In genomic region chr10:34859170-34859569, GRCh38 we compare ENCODE assay signal across 25 cellular contexts. TPM values are rescaled to one million over a fixed set of nuclear protein-coding genes. Genes with fewer than 3 reads are reported as not detected.
DNase-seq lines count a peak whose midpoint lies in the region; ATAC-seq, FAIRE-seq and TF ChIP-seq lines count a peak whose summit lies in the region.
"Had no signal": no experiment of that assay in that cellular context is flagged by ENCODE, and none has a peak within 500 bp of the region (broad histone marks: within the 10 kb centered on the region; RNA-seq: fewer than 3 reads in every experiment).

No MANE protein-coding gene starts in this region.

- no peak overlapping the region for H2AFZ ChIP-seq in HepG2 (ENCODE audit: low read length)

- no peaks in the 10 kb centered on the region for H4K20me1 ChIP-seq in HepG2 (ENCODE audit: insufficient read depth, low read length)

- POLR2A ChIA-PET in HepG2 (lab: Yijun Ruan, JAX) (no interaction called here), T-cell (lab: Charles Lee) (no interaction called here)

- peaks cover 0 to 2% (median 0%) of the 10 kb centered on the region in 3 donors for H3K9me3 Mint-ChIP-seq in T-cell
- H3K9me3 Mint-ChIP-seq: activated CD4-positive, alpha-beta T cell treated with anti-CD3 and anti-CD28 coated beads, Interleukin-2, amount 10 ng/mL, durations not matched to agents 24 days and 14 days; activated naive CD4-positive, alpha-beta T cell treated with anti-CD3 and anti-CD28 coated beads for 36 hours; activated T-cell treated with anti-CD3 and anti-CD28 coated beads, Interleukin-2, amount 50 U/mL, for 72 hours; neural crest cell had no signal

- peaks cover 6 to 16% of the 10 kb centered on the region in 2 donors for H3K27me3 Mint-ChIP-seq in T-cell
- H3K27me3 Mint-ChIP-seq: activated CD4-positive, alpha-beta T cell treated with anti-CD3 and anti-CD28 coated beads, Interleukin-2, amount 10 ng/mL, durations not matched to agents 24 days and 14 days had no signal

- TF ChIP-seq CTCF in HepG2 (CRISPR knock-in tag; IDR thresholded peaks at IDR 0.05): no peak
- TF ChIP-seq CTCF in right lobe of liver (IDR thresholded peaks at IDR 0.05): no peak
- TF ChIP-seq CTCF in BE2C (IDR thresholded peaks at IDR 0.05; ENCODE audit: low read depth, low read length): no peak

- no peak for FAIRE-seq in HepG2 (lab: Jason Lieb, UNC)
- FAIRE-seq: endometrium had no signal

- H3K9me3 ChIP-seq in HepG2 (ENCODE audit: low read length) (no peaks in the 10 kb centered on the region), right lobe of liver (no peaks in the 10 kb centered on the region), BE2C (no peaks in the 10 kb centered on the region)
- H3K9me3 ChIP-seq: SK-N-SH, vagina had no signal

- peaks cover 35% of the 10 kb centered on the region for H3K4me1 ChIP-seq in HepG2 (ENCODE audit: insufficient read depth, low read length)
- H3K4me1 ChIP-seq in right lobe of liver: no peaks in the 10 kb centered on the region
- H3K4me1 ChIP-seq in BE2C: no peaks in the 10 kb centered on the region

- H3K36me3 Mint-ChIP-seq in T-cell: no peaks in the 10 kb centered on the region

- TF ChIP-seq POLR2A in HepG2 (IDR thresholded peaks at IDR 0.05; ENCODE audit: insufficient read depth in 1 of 2, low read depth in 2 of 2, low read length in 2 of 2) (no peak), right lobe of liver (IDR thresholded peaks at IDR 0.05) (no peak)

- H3K27me3 ChIP-seq in HepG2 (ENCODE audit: control insufficient read depth in 1 of 2, insufficient read depth in 2 of 2, low read length in 2 of 2): peaks cover 0 to 2% of the 10 kb centered on the region in 2 experiments; a peak in 1 of 5 replicates
- H3K27me3 ChIP-seq in right lobe of liver: no peaks in the 10 kb centered on the region
- no peaks in the 10 kb centered on the region for H3K27me3 ChIP-seq in BE2C
- H3K27me3 ChIP-seq: cardiac muscle cell, vagina had no signal

- in situ Hi-C loops in HepG2 (cut with HindIII; ENCODE audit: extremely low pct_ligation_motif_present, low pct_unique_long_range_greater_than_20kb): no loop called here

- H3K27ac Mint-ChIP-seq in T-cell: no peak overlapping the region
- H3K27ac Mint-ChIP-seq: activated CD4-positive, alpha-beta T cell treated with anti-CD3 and anti-CD28 coated beads, Interleukin-2, amount 10 ng/mL, durations not matched to agents 24 days and 14 days; activated naive CD4-positive, alpha-beta T cell treated with anti-CD3 and anti-CD28 coated beads for 36 hours; activated T-cell treated with anti-CD3 and anti-CD28 coated beads, Interleukin-2, amount 50 U/mL, for 72 hours had no signal

- no peak for TF ChIP-seq RAD21 in HepG2 (CRISPR knock-in tag; IDR thresholded peaks at IDR 0.05)

- ATAC-seq in HepG2 (no peak), right lobe of liver (no peak), T-cell (replicated peaks in 1 of 4) (no peak)
- ATAC-seq: activated T-cell treated with anti-CD3 and anti-CD28 coated beads, Interleukin-2, amount 50 U/mL, for 72 hours; sciatic nerve; stimulated activated naive CD8-positive, alpha-beta T cell treated with anti-CD3 and anti-CD28 coated beads, Interleukin-15, Interleukin-2, amounts not matched to agents 100 U/mL and 50 U/mL, for 24 hours had no signal

- no peaks in the 10 kb centered on the region for H3K4me1 Mint-ChIP-seq in T-cell
- H3K4me1 Mint-ChIP-seq: activated CD4-positive, alpha-beta T cell treated with anti-CD3 and anti-CD28 coated beads, Interleukin-2, amount 10 ng/mL, durations not matched to agents 24 days and 14 days had no signal

- H3K4me3 Mint-ChIP-seq in T-cell: no peak overlapping the region
- H3K4me3 Mint-ChIP-seq: activated CD4-positive, alpha-beta T cell treated with anti-CD3 and anti-CD28 coated beads, Interleukin-2, amount 10 ng/mL, durations not matched to agents 24 days and 14 days; activated naive CD4-positive, alpha-beta T cell treated with anti-CD3 and anti-CD28 coated beads for 36 hours; activated T-cell treated with anti-CD3 and anti-CD28 coated beads, Interleukin-2, amount 50 U/mL, for 72 hours; neural crest cell had no signal

- no peak overlapping the region for H3K9ac ChIP-seq in HepG2 (ENCODE audit: insufficient read depth, low read depth, low read length)
- H3K9ac ChIP-seq: SK-N-SH had no signal

- H3K36me3 ChIP-seq in HepG2 (replicated peaks in 1 of 2; ENCODE audit: control insufficient read depth in 1 of 2, insufficient read depth in 2 of 2, low read length in 2 of 2) (no peaks in the 10 kb centered on the region), right lobe of liver (no peaks in the 10 kb centered on the region), BE2C (no peaks in the 10 kb centered on the region)
- H3K36me3 ChIP-seq: cardiac muscle cell, vagina had no signal

- intact Hi-C loops in HepG2 (cut with micrococcal nuclease; ENCODE audit: unreplicated experiment) (no loop called here), right lobe of liver (cut with DNase I) (no loop called here)

- DNase-seq in HepG2 (ENCODE audit: low spot score): peak; percentile 29
- DNase-seq in right lobe of liver: no peak
- peak; percentile 8 for DNase-seq in NCI-H226
- DNase-seq in epithelial cell of prostate (ENCODE audit: low read depth, low spot score): peak; percentile 27
- DNase-seq in BE2C: no peak
- DNase-seq in T-cell: no peak
- DNase-seq in NCI-H1417 treated with DMSO at 0.1 percent for 48 hours (lab: John Stamatoyannopoulos, UW): no peak
- DNase-seq in NCI-H1417 (lab: John Stamatoyannopoulos, UW): no peak
- DNase-seq: activated CD4-positive, alpha-beta T cell treated with anti-CD3 and anti-CD28 coated beads, Interleukin-2, amount 10 ng/mL, durations not matched to agents 24 days and 14 days; activated naive CD4-positive, alpha-beta T cell treated with anti-CD3 and anti-CD28 coated beads for 36 hours; activated T-cell treated with anti-CD3 and anti-CD28 coated beads, Interleukin-2, amount 50 U/mL, for 72 hours; dermis blood vessel endothelial cell; KG1; MV-4-11; NCI-H2081; NCI-H526; SK-N-SH; stimulated activated CD4-positive, alpha-beta T cell treated with anti-CD3 and anti-CD28 coated beads, Interleukin-15, amount 100 ng/mL, for 24 hours; stimulated activated naive CD8-positive, alpha-beta T cell treated with anti-CD3 and anti-CD28 coated beads, Interleukin-15, Interleukin-2, amounts not matched to agents 100 U/mL and 50 U/mL, for 24 hours had no signal

- H3K4me2 ChIP-seq in HepG2 (ENCODE audit: low read depth, low read length): no peak overlapping the region
- H3K4me2 ChIP-seq: SK-N-SH had no signal

- H3K27ac ChIP-seq in HepG2 (ENCODE audit: extremely low read length, insufficient read depth, low read length) (no peak overlapping the region), right lobe of liver (no peak overlapping the region), epithelial cell of prostate (no peak overlapping the region)
- H3K27ac ChIP-seq: C4-2B, cardiac muscle cell, vagina had no signal

- TF ChIP-seq EP300 in HepG2 (IDR thresholded peaks at IDR 0.05; ENCODE audit: low read depth in 2 of 2, low read length in 2 of 2) (no peak), HepG2 (CRISPR knock-in tag; IDR thresholded peaks at IDR 0.05; ENCODE audit: borderline replicate concordance) (no peak)

- CTCF ChIA-PET in HepG2 (lab: Yijun Ruan, JAX; ENCODE audit: low intra/inter-chr PET ratio, low total read pairs): no interaction called here
- CTCF ChIA-PET in T-cell (lab: Charles Lee): no interaction called here

- BruUV-seq in HepG2 (replicated peaks; lab: Mats Ljungman, UMichigan): no TSS peak

- H3K4me3 ChIP-seq in HepG2 (replicated peaks in 1 of 3; ENCODE audit: insufficient read depth in 1 of 3, low read depth in 2 of 3, low read length in 3 of 3) (no peak overlapping the region), right lobe of liver (no peak overlapping the region), BE2C (ENCODE audit: low read depth, low read length) (no peak overlapping the region)
- H3K4me3 ChIP-seq: cardiac muscle cell, vagina had no signal

- no peaks in the 10 kb centered on the region for H3K79me2 ChIP-seq in HepG2 (ENCODE audit: insufficient read depth, low read length)

TF ChIP-seq in HepG2, 621 proteins besides CTCF, POLR2A, EP300 and RAD21 (continues in another document):
- TF ChIP-seq ZBTB20 (CRISPR knock-in tag; IDR thresholded peaks at IDR 0.05; ENCODE audit: borderline replicate concordance, low read depth): no peak
- no peak for TF ChIP-seq TAF15 (IDR thresholded peaks at IDR 0.05; ENCODE audit: low read depth, low read length, poor library complexity, severe bottlenecking)
- no peak for TF ChIP-seq RBM39 (IDR thresholded peaks at IDR 0.05; ENCODE audit: low read depth, low read length, poor library complexity, severe bottlenecking)
- TF ChIP-seq ZZZ3 (CRISPR knock-in tag; IDR thresholded peaks at IDR 0.05; ENCODE audit: borderline replicate concordance): no peak
- no peak for TF ChIP-seq CREBL2 (CRISPR knock-in tag; IDR thresholded peaks at IDR 0.05; ENCODE audit: borderline replicate concordance)

RNA-seq across cellular contexts. Expression of gene PARD3, which starts 44.1 kb away (rescaled TPM):
- total RNA-seq in HepG2 (2016; rRNA removed; fragmentation: Illumina TruSeq; extraction: Trizol): 60.0 and 67.5 TPM in 2 replicates
- total RNA-seq in HepG2 (2016; cell fraction: cytosol; rRNA removed; fragmentation: Illumina TruSeq; extraction: Trizol; ENCODE audit: low read depth): 20.8 and 27.4 TPM in 2 replicates
- 57.8 and 62.9 TPM in 2 replicates for total RNA-seq in HepG2 (2016; cell fraction: insoluble cytoplasmic fraction; rRNA removed; fragmentation: Illumina TruSeq; extraction: Trizol)
- total RNA-seq in HepG2 (2016; cell fraction: membrane; rRNA removed; fragmentation: Illumina TruSeq; extraction: Trizol): 40.7 and 46.4 TPM in 2 replicates
- 55.2 and 61.4 TPM in 2 replicates for total RNA-seq in HepG2 (2016; cell fraction: nucleus; rRNA removed; fragmentation: Illumina TruSeq; extraction: Trizol)
- polyA plus RNA-seq in HepG2 (2011; rRNA removed): 37.5 and 40.9 TPM in 2 replicates
- polyA plus RNA-seq in HepG2 (2011; cell fraction: cytosol; rRNA removed): 27.2 and 36.6 TPM in 2 replicates
- 20.7 and 21.3 TPM in 2 replicates for polyA plus RNA-seq in HepG2 (2011; cell fraction: nucleus; rRNA removed)
- polyA plus RNA-seq in HepG2 (2012): 42.8 and 43.8 TPM in 2 replicates
- 4.9 and 5.9 TPM in 2 replicates for polyA plus RNA-seq in HepG2 (2016; cell fraction: cytosol; fragmentation: Illumina TruSeq; extraction: Trizol; ENCODE audit: low read depth)
- 56.4 and 57.9 TPM in 2 replicates for polyA plus RNA-seq in HepG2 (2016; cell fraction: insoluble cytoplasmic fraction; fragmentation: Illumina TruSeq; extraction: Trizol; ENCODE audit: low read depth)
- polyA plus RNA-seq in HepG2 (2016; cell fraction: membrane; fragmentation: Illumina TruSeq; extraction: Trizol; ENCODE audit: low read depth): 15.4 and 16.9 TPM in 2 replicates
- 37.3 and 39.6 TPM in 2 replicates for polyA plus RNA-seq in HepG2 (2016; cell fraction: nucleus; fragmentation: Illumina TruSeq; extraction: Trizol; ENCODE audit: insufficient read depth, low read depth)
- 26.7 and 51.8 TPM in 2 replicates for polyA minus RNA-seq in HepG2 (2011; rRNA and poly(A)+ RNA removed; ENCODE audit: low replicate concordance)
- polyA minus RNA-seq in HepG2 (2011; cell fraction: cytosol; rRNA and poly(A)+ RNA removed): 41.1 and 45.4 TPM in 2 replicates
- polyA minus RNA-seq in HepG2 (2011; cell fraction: nucleus; rRNA and poly(A)+ RNA removed): 106 and 138 TPM in 2 replicates
- 10 to 100 TPM; 19.1 to 27.8 (median 22.0) TPM for total RNA-seq in right lobe of liver
- polyA plus RNA-seq in BE2C (2012; ENCODE audit: insufficient read depth, insufficient read length, low read depth): 12.6 TPM
- under 1 TPM; 0.36 to 0.92 (median 0.65) TPM for total RNA-seq in T-cell

Comparison
In these comparisons a context has a peak if more than half of its experiments do, and no peak if none do; other contexts are left out.
1. DNase-seq: peak in HepG2 (single experiment), NCI-H226 (single experiment) and epithelial cell of prostate (single experiment); none in right lobe of liver (0 of 3), BE2C (single experiment), T-cell (0 of 34), NCI-H1417 treated with DMSO at 0.1 percent for 48 hours (single experiment) and NCI-H1417 (0 of 3).
2. RNA of gene PARD3, which starts 44.1 kb away (total RNA-seq): 20.8 to 67.5 TPM in HepG2 and 19.1 to 27.8 TPM in right lobe of liver; 0.36 to 0.92 TPM in T-cell; every median in the first group is over 10 times any median in the second.